ENCODE assay signal across 12 cellular contexts in genomic region chr5:68292316-68292715, GRCh38.
A peak's percentile ranks its signal among the peaks of the same experiment; 100 is the strongest.
DNase-seq lines count a peak whose midpoint lies in the region; ATAC-seq and TF ChIP-seq lines count a peak whose summit lies in the region.
"Had no signal": no experiment of that assay in that cellular context is flagged by ENCODE, and none has a peak within 500 bp of the region (broad histone marks: within the 10 kb centered on the region; RNA-seq: fewer than 3 reads in every experiment).

No MANE protein-coding gene starts in this region.

- H3K4me1 Mint-ChIP-seq in T-helper 1 cell treated with Interleukin-12 subunit alpha and Interleukin-12 subunit beta and Interleukin-4 antibody, amounts not matched to agents 30 μg/mL and 1 μg/mL, for 36 hours (ENCODE audit: low read depth), result peaks cover 38% of the 10 kb centered on the region

- H3K27ac Mint-ChIP-seq in T-helper 1 cell treated with Interleukin-12 subunit alpha and Interleukin-12 subunit beta and Interleukin-4 antibody, amounts not matched to agents 30 μg/mL and 1 μg/mL, for 36 hours, result peak overlapping the region; percentile 2
- H3K27ac Mint-ChIP-seq: nephron progenitor cell had no signal

- H3K9me3 Mint-ChIP-seq in T-helper 1 cell treated with Interleukin-12 subunit alpha and Interleukin-12 subunit beta and Interleukin-4 antibody, amounts not matched to agents 30 μg/mL and 1 μg/mL, for 36 hours, result no peaks in the 10 kb centered on the region
- H3K9me3 Mint-ChIP-seq: nephron progenitor cell had no signal

- no peak overlapping the region for H3K4me3 ChIP-seq in astrocyte of the cerebellum (ENCODE audit: low read depth, low read length)

- no peak overlapping the region for H3K4me3 Mint-ChIP-seq in T-helper 1 cell treated with Interleukin-12 subunit alpha and Interleukin-12 subunit beta and Interleukin-4 antibody, amounts not matched to agents 30 μg/mL and 1 μg/mL, for 36 hours
- H3K4me3 Mint-ChIP-seq: nephron progenitor cell had no signal

- H3K27me3 Mint-ChIP-seq in T-helper 1 cell treated with Interleukin-12 subunit alpha and Interleukin-12 subunit beta and Interleukin-4 antibody, amounts not matched to agents 30 μg/mL and 1 μg/mL, for 36 hours (ENCODE audit: low read depth), result no peaks in the 10 kb centered on the region

- H3K36me3 Mint-ChIP-seq in T-helper 1 cell treated with Interleukin-12 subunit alpha and Interleukin-12 subunit beta and Interleukin-4 antibody, amounts not matched to agents 30 μg/mL and 1 μg/mL, for 36 hours (ENCODE audit: low read depth), result peaks cover 46% of the 10 kb centered on the region

- in situ Hi-C loops in astrocyte of the cerebellum (cut with HindIII; ENCODE audit: low sequenced_read_pairs), result no loop called here

- DNase-seq in T-helper 1 cell (no peak), astrocyte of the cerebellum (ENCODE audit: low read depth) (peak; percentile 12), iris pigment epithelial cell (ENCODE audit: low read depth) (peak; percentile 15), substantia nigra (lab: John Stamatoyannopoulos, UW) (no peak), NCI-H1417 treated with DMSO at 0.1 percent for 48 hours (lab: John Stamatoyannopoulos, UW) (no peak), NCI-H2081 treated with DMSO at 0.1 percent for 48 hours (lab: John Stamatoyannopoulos, UW) (no peak)
- DNase-seq: effector CD8-positive, alpha-beta T cell; NCI-H1092; NCI-H748 treated with DMSO at 0.1 percent for 48 hours; nephron progenitor cell had no signal

- peak overlapping the region; percentile 28 for H3K27ac ChIP-seq in substantia nigra (ENCODE audit: low read depth, low read length, poor library complexity, severe bottlenecking)

- no peak for ATAC-seq in GM21390 (IDR thresholded peaks at IDR 0.05; ENCODE audit: unreplicated experiment)

- TF ChIP-seq CTCF in astrocyte of the cerebellum (IDR thresholded peaks at IDR 0.05; ENCODE audit: low read depth, low read length, missing control alignments), result no peak

Comparison
In these comparisons a context has a peak if more than half of its experiments do, and no peak if none do; other contexts are left out.
1. DNase-seq: peak in astrocyte of the cerebellum (single experiment) and iris pigment epithelial cell (single experiment); none in T-helper 1 cell (0 of 5), substantia nigra (0 of 49), NCI-H1417 treated with DMSO at 0.1 percent for 48 hours (single experiment) and NCI-H2081 treated with DMSO at 0.1 percent for 48 hours (single experiment).